In genomic region chr15:22664294-22665058, GRCh38 we compare ENCODE assay signal across 8 cellular contexts.
DNase-seq lines count a peak whose midpoint lies in the region; ATAC-seq and TF ChIP-seq lines count a peak whose summit lies in the region.
"Not testable (repeated sequence)": the region's sequence is repeated elsewhere in the genome, so short reads cannot be mapped to it uniquely, and the experiment has no call there.

No MANE protein-coding gene starts in this region.

- H3K36me3 ChIP-seq in adipocyte (ENCODE audit: control insufficient read depth, insufficient read depth, low read length, severe bottlenecking) = not testable (repeated sequence)

- H3K4me1 Mint-ChIP-seq in naive B cell = peaks cover 6 to 11% (median 9%) of the 10 kb centered on the region in 3 donors

- peak; percentile 63 for DNase-seq in DMS53 (lab: John Stamatoyannopoulos, UW)
- peak in 3 of 5 experiments; percentile 7 to 33 (median 9) for DNase-seq in T-helper 2 cell
- peak; percentile 67 for DNase-seq in adipocyte (ENCODE audit: low read depth)
- DNase-seq in foreskin keratinocyte = peak in 1 of 2 donors; percentile 4
- peak; percentile 19 for DNase-seq in naive B cell
- DNase-seq in stimulated activated naive CD4-positive, alpha-beta T cell (lab: John Stamatoyannopoulos, UW) = peak in 5 of 6 experiments; percentile 13 to 67 (median 29)

- H3K27me3 ChIP-seq in adipocyte (replicated peaks; ENCODE audit: control insufficient read depth, insufficient read depth, low read length); foreskin keratinocyte: not testable (repeated sequence)

- H3K36me3 Mint-ChIP-seq in naive B cell = not testable (repeated sequence)

- peak overlapping the region; percentile 85 for H3K4me3 ChIP-seq in adipocyte (ENCODE audit: low read length)

- H3K9ac ChIP-seq in adipocyte (ENCODE audit: low read length) = peak overlapping the region; percentile 90

- not testable (repeated sequence) for H3K27ac ChIP-seq in foreskin keratinocyte

- H3K4me1 ChIP-seq in adipocyte (ENCODE audit: control insufficient read depth, insufficient read depth, low read length); foreskin keratinocyte: not testable (repeated sequence)

- H3K9me3 ChIP-seq in adipocyte (ENCODE audit: control insufficient read depth, low read length) = not testable (repeated sequence)

- peak; percentile 77 for ATAC-seq in GM21526 (IDR thresholded peaks at IDR 0.05; ENCODE audit: low FRiP score, unreplicated experiment)
- ATAC-seq in HG03460 (IDR thresholded peaks at IDR 0.05; ENCODE audit: unreplicated experiment) = peak; percentile 82
- peak; percentile 96 for ATAC-seq in foreskin keratinocyte
- ATAC-seq in naive B cell (ENCODE audit: low read depth in 2 of 2) = peak; percentile 77 to 78

- not testable (repeated sequence) for H3K9me3 Mint-ChIP-seq in naive B cell

- not testable (repeated sequence) for H3K27me3 Mint-ChIP-seq in naive B cell

- not testable (repeated sequence) for TF ChIP-seq CTCF in foreskin keratinocyte (conservative IDR thresholded peaks at IDR 0.05)

- H3K4me3 Mint-ChIP-seq in naive B cell = peak overlapping the region; percentile 71 to 88 (median 82)

- peak overlapping the region in 1 of 6 donors; percentile 69 for H3K27ac Mint-ChIP-seq in naive B cell
